20 cellular contexts compared by ENCODE assay signal in the genomic region with DNA sequence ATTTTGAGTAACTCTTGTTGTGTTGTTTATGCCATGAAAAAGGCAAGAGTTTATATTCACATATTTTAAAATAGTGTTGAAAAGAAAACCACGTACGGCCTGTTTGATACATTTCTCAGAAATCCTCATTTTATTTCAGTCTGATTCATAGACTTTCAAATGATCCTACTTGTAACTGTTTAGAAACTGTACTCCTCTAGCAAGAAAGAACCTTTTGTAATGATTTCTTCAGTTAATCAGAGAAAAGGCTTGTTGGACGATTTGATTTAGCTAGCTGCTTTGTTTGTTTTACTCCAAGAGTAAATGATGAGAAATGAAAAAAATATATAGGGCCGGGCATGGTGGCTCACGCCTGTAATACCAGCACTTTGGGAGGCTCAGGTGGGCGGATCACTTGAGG.
"Had no signal": no experiment of that assay in that cellular context is flagged by ENCODE, and none has a peak within 500 bp of the region (broad histone marks: within the 10 kb centered on the region; RNA-seq: fewer than 3 reads in every experiment).

No MANE protein-coding gene starts in this region.

- ATAC-seq: esophagus mucosa, left cardiac atrium, lower lobe of right lung, natural killer cell, right cardiac atrium had no signal

- H3K9me3 Mint-ChIP-seq: memory B cell, mesothelial cell of epicardium, natural killer cell, neural crest cell had no signal

- H3K36me3 Mint-ChIP-seq: natural killer cell had no signal

- H3K27me3 Mint-ChIP-seq: memory B cell had no signal

- DNase-seq: cortex of kidney; dorsolateral prefrontal cortex; effector CD8-positive, alpha-beta T cell; foreskin fibroblast; head of caudate nucleus; kidney; left cardiac atrium; left ventricle myocardium inferior; lower lobe of right lung; natural killer cell; posterior cingulate gyrus; right cardiac atrium; small intestine; stimulated activated CD4-positive, alpha-beta T cell treated with anti-CD3 and anti-CD28 coated beads, Interleukin-12 subunit alpha, Interleukin-12 subunit beta, amount 100 ng/mL, for 4 hours; stimulated activated naive CD4-positive, alpha-beta T cell treated with Interleukin-2 at 50 U/mL for 16 hours; trophoblast cell had no signal

- H3K4me3 Mint-ChIP-seq: memory B cell, mesothelial cell of epicardium, natural killer cell, neural crest cell had no signal

- H3K27ac Mint-ChIP-seq: memory B cell, mesothelial cell of epicardium had no signal
